1 cellular context compared by ENCODE assay signal in the genomic region with DNA sequence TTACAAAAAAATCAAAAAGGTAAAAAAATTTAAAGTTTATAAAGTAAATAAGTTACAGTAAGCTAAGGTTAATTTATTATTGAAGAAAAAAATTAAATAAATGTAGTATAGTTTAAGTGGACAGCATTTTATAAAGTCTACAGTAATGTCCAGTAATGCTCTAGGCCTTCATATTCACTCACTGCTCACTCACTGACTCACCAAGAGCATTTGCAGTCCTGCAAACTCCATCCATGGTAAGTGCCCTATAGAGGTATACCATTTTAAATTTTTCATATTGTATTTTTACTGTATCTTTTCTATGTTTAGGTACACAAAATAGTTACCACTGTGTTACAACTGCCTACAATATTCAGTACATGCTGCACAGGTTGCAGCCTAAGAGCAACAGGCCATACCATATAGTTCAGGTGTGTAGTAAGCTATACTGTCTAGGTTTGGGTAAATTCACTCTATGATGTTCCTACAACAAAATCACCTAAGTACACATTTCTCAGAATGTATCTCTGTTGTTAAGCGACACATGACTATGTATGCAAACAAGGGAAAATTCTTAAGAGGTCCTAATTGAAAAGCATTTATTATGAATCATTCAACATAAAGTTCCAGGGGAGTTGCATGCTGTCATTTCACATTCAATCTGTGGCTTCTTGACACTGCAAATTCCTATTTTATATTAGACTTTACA.
TF ChIP-seq lines count a peak whose summit lies in the region.

No MANE protein-coding gene starts in this region.

TF ChIP-seq in SK-N-SH, 30 proteins besides CTCF, POLR2A, EP300 and RAD21 (continued from another document):
- TF ChIP-seq, protein P1, sequence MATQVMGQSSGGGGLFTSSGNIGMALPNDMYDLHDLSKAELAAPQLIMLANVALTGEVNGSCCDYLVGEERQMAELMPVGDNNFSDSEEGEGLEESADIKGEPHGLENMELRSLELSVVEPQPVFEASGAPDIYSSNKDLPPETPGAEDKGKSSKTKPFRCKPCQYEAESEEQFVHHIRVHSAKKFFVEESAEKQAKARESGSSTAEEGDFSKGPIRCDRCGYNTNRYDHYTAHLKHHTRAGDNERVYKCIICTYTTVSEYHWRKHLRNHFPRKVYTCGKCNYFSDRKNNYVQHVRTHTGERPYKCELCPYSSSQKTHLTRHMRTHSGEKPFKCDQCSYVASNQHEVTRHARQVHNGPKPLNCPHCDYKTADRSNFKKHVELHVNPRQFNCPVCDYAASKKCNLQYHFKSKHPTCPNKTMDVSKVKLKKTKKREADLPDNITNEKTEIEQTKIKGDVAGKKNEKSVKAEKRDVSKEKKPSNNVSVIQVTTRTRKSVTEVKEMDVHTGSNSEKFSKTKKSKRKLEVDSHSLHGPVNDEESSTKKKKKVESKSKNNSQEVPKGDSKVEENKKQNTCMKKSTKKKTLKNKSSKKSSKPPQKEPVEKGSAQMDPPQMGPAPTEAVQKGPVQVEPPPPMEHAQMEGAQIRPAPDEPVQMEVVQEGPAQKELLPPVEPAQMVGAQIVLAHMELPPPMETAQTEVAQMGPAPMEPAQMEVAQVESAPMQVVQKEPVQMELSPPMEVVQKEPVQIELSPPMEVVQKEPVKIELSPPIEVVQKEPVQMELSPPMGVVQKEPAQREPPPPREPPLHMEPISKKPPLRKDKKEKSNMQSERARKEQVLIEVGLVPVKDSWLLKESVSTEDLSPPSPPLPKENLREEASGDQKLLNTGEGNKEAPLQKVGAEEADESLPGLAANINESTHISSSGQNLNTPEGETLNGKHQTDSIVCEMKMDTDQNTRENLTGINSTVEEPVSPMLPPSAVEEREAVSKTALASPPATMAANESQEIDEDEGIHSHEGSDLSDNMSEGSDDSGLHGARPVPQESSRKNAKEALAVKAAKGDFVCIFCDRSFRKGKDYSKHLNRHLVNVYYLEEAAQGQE (IDR thresholded peaks at IDR 0.05; ENCODE audit: low read depth, low read length): no peak
- TF ChIP-seq, protein P2, sequence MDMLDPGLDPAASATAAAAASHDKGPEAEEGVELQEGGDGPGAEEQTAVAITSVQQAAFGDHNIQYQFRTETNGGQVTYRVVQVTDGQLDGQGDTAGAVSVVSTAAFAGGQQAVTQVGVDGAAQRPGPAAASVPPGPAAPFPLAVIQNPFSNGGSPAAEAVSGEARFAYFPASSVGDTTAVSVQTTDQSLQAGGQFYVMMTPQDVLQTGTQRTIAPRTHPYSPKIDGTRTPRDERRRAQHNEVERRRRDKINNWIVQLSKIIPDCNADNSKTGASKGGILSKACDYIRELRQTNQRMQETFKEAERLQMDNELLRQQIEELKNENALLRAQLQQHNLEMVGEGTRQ (IDR thresholded peaks at IDR 0.05; ENCODE audit: borderline replicate concordance, low read depth, low read length): no peak
- no peak for TF ChIP-seq TAF1 (IDR thresholded peaks at IDR 0.05; ENCODE audit: borderline replicate concordance, low read depth, low read length)
- no peak for TF ChIP-seq RXRA (IDR thresholded peaks at IDR 0.05; ENCODE audit: borderline replicate concordance, low read depth)
- TF ChIP-seq FOXM1 (IDR thresholded peaks at IDR 0.05; ENCODE audit: low read depth): no peak
- TF ChIP-seq TCF12 (IDR thresholded peaks at IDR 0.05): peak; percentile 22; the same call in 1 of the 2 replicates
